In the genomic region with DNA sequence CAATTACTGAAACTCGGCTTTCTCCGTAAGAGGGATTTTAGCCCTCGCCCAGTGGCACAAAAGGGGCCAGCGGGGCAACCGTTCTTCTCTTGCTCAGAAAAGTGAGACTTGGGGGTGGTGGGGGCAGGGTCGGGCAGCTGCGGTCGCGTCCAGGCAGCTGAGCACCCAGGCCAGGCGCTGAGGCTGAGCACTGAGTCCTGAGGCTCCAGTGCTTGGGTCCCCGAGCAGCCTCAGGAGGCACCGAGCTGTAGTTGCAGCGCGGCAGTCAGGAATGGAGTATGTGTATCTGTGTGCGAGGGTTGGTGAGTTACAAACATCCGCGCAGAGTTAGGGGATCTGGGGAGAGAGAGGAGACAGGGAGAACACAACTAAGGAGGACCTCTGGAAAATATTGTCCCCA, we compare ENCODE assay signal across 1 cellular context.
TF ChIP-seq lines count a peak whose summit lies in the region.

No MANE protein-coding gene starts in this region.

TF ChIP-seq in WTC11, 78 proteins besides CTCF, POLR2A, EP300 and RAD21:
- TF ChIP-seq, protein P1, sequence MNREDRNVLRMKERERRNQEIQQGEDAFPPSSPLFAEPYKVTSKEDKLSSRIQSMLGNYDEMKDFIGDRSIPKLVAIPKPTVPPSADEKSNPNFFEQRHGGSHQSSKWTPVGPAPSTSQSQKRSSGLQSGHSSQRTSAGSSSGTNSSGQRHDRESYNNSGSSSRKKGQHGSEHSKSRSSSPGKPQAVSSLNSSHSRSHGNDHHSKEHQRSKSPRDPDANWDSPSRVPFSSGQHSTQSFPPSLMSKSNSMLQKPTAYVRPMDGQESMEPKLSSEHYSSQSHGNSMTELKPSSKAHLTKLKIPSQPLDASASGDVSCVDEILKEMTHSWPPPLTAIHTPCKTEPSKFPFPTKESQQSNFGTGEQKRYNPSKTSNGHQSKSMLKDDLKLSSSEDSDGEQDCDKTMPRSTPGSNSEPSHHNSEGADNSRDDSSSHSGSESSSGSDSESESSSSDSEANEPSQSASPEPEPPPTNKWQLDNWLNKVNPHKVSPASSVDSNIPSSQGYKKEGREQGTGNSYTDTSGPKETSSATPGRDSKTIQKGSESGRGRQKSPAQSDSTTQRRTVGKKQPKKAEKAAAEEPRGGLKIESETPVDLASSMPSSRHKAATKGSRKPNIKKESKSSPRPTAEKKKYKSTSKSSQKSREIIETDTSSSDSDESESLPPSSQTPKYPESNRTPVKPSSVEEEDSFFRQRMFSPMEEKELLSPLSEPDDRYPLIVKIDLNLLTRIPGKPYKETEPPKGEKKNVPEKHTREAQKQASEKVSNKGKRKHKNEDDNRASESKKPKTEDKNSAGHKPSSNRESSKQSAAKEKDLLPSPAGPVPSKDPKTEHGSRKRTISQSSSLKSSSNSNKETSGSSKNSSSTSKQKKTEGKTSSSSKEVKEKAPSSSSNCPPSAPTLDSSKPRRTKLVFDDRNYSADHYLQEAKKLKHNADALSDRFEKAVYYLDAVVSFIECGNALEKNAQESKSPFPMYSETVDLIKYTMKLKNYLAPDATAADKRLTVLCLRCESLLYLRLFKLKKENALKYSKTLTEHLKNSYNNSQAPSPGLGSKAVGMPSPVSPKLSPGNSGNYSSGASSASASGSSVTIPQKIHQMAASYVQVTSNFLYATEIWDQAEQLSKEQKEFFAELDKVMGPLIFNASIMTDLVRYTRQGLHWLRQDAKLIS (CRISPR knock-in tag; IDR thresholded peaks at IDR 0.05; ENCODE audit: borderline replicate concordance) = no peak
- TF ChIP-seq NFE2L1 (CRISPR knock-in tag; IDR thresholded peaks at IDR 0.05) (no peak), SMAD3 (CRISPR knock-in tag; IDR thresholded peaks at IDR 0.05; ENCODE audit: borderline replicate concordance) (no peak), CREM (CRISPR knock-in tag; IDR thresholded peaks at IDR 0.05) (no peak), TCF7 (CRISPR knock-in tag; IDR thresholded peaks at IDR 0.05; ENCODE audit: low read depth) (no peak), MXD4 (CRISPR knock-in tag; IDR thresholded peaks at IDR 0.05; ENCODE audit: borderline replicate concordance) (no peak), MYBL2 (CRISPR knock-in tag; IDR thresholded peaks at IDR 0.05) (no peak), ZNF416 (CRISPR knock-in tag; IDR thresholded peaks at IDR 0.05) (no peak), ZNF219 (CRISPR knock-in tag; IDR thresholded peaks at IDR 0.05; ENCODE audit: borderline replicate concordance) (no peak), ZBTB21 (CRISPR knock-in tag; IDR thresholded peaks at IDR 0.05; ENCODE audit: borderline replicate concordance) (no peak)
- TF ChIP-seq, protein P2, sequence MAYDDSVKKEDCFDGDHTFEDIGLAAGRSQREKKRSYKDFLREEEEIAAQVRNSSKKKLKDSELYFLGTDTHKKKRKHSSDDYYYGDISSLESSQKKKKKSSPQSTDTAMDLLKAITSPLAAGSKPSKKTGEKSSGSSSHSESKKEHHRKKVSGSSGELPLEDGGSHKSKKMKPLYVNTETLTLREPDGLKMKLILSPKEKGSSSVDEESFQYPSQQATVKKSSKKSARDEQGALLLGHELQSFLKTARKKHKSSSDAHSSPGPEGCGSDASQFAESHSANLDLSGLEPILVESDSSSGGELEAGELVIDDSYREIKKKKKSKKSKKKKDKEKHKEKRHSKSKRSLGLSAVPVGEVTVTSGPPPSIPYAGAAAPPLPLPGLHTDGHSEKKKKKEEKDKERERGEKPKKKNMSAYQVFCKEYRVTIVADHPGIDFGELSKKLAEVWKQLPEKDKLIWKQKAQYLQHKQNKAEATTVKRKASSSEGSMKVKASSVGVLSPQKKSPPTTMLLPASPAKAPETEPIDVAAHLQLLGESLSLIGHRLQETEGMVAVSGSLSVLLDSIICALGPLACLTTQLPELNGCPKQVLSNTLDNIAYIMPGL (CRISPR knock-in tag; IDR thresholded peaks at IDR 0.05) = no peak
- TF ChIP-seq, protein P3, sequence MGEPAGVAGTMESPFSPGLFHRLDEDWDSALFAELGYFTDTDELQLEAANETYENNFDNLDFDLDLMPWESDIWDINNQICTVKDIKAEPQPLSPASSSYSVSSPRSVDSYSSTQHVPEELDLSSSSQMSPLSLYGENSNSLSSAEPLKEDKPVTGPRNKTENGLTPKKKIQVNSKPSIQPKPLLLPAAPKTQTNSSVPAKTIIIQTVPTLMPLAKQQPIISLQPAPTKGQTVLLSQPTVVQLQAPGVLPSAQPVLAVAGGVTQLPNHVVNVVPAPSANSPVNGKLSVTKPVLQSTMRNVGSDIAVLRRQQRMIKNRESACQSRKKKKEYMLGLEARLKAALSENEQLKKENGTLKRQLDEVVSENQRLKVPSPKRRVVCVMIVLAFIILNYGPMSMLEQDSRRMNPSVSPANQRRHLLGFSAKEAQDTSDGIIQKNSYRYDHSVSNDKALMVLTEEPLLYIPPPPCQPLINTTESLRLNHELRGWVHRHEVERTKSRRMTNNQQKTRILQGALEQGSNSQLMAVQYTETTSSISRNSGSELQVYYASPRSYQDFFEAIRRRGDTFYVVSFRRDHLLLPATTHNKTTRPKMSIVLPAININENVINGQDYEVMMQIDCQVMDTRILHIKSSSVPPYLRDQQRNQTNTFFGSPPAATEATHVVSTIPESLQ (CRISPR knock-in tag; IDR thresholded peaks at IDR 0.05) = no peak
- TF ChIP-seq, protein P4, sequence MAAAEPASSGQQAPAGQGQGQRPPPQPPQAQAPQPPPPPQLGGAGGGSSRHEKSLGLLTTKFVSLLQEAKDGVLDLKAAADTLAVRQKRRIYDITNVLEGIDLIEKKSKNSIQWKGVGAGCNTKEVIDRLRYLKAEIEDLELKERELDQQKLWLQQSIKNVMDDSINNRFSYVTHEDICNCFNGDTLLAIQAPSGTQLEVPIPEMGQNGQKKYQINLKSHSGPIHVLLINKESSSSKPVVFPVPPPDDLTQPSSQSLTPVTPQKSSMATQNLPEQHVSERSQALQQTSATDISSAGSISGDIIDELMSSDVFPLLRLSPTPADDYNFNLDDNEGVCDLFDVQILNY (CRISPR knock-in tag; IDR thresholded peaks at IDR 0.05) = no peak
- TF ChIP-seq, protein P5, sequence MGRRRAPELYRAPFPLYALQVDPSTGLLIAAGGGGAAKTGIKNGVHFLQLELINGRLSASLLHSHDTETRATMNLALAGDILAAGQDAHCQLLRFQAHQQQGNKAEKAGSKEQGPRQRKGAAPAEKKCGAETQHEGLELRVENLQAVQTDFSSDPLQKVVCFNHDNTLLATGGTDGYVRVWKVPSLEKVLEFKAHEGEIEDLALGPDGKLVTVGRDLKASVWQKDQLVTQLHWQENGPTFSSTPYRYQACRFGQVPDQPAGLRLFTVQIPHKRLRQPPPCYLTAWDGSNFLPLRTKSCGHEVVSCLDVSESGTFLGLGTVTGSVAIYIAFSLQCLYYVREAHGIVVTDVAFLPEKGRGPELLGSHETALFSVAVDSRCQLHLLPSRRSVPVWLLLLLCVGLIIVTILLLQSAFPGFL (CRISPR knock-in tag; IDR thresholded peaks at IDR 0.05; ENCODE audit: borderline replicate concordance) = no peak
